ENCODE assay signal across 14 cellular contexts in genomic region chr9:93326056-93326455, GRCh38.
DNase-seq lines count a peak whose midpoint lies in the region; ATAC-seq and TF ChIP-seq lines count a peak whose summit lies in the region.
"Had no signal": no experiment of that assay in that cellular context is flagged by ENCODE, and none has a peak within 500 bp of the region (broad histone marks: within the 10 kb centered on the region; RNA-seq: fewer than 3 reads in every experiment).

No MANE protein-coding gene starts in this region.

- DNase-seq in heart left ventricle (no peak), left ventricle myocardium inferior (no peak), RKO (ENCODE audit: low spot score) (peak; percentile 20), right cardiac atrium (no peak), NCI-H146 treated with DMSO at 0.1 percent for 48 hours (lab: John Stamatoyannopoulos, UW; ENCODE audit: unreplicated experiment) (no peak)
- DNase-seq: CD4-positive, CD25-positive, alpha-beta regulatory T cell; GOT3; KBM-7; NCI-H1092; NCI-H1694 treated with DMSO at 0.1 percent for 48 hours; NCI-H446 had no signal

- H3K4me3 ChIP-seq in heart left ventricle (no peak overlapping the region), left ventricle myocardium inferior (no peak overlapping the region), right cardiac atrium (ENCODE audit: low read length) (no peak overlapping the region)

- intact Hi-C loops in heart left ventricle (cut with DNase I), result loop anchor here in 2 of 10 donors (10.0 kb wide), 2 partner anchors 109 to 239 kb away; no protein-coding TSS in a partner anchor
- intact Hi-C loops in left ventricle myocardium inferior (cut with micrococcal nuclease), result no loop called here
- intact Hi-C loops in right cardiac atrium (cut with DNase I), result no loop called here

- no peak overlapping the region for H3K27ac ChIP-seq in heart left ventricle
- H3K27ac ChIP-seq in left ventricle myocardium inferior (replicated peaks), result no peak overlapping the region
- no peak overlapping the region for H3K27ac ChIP-seq in right cardiac atrium (ENCODE audit: low read length)
- H3K27ac ChIP-seq: HL-60 had no signal

- no peak for TF ChIP-seq CTCF in heart left ventricle (IDR thresholded peaks at IDR 0.05)
- no peak for TF ChIP-seq CTCF in left ventricle myocardium inferior (IDR thresholded peaks at IDR 0.05; ENCODE audit: borderline replicate concordance)

- H3K4me1 ChIP-seq in heart left ventricle (no peaks in the 10 kb centered on the region), left ventricle myocardium inferior (no peaks in the 10 kb centered on the region), right cardiac atrium (ENCODE audit: control insufficient read depth, insufficient read depth, low read length) (no peaks in the 10 kb centered on the region)

- H3K27me3 ChIP-seq in heart left ventricle (no peaks in the 10 kb centered on the region), left ventricle myocardium inferior (ENCODE audit: low read depth) (no peaks in the 10 kb centered on the region), right cardiac atrium (ENCODE audit: control insufficient read depth, insufficient read depth) (no peaks in the 10 kb centered on the region)

- H3K9me3 ChIP-seq in heart left ventricle (no peaks in the 10 kb centered on the region), left ventricle myocardium inferior (replicated peaks) (no peaks in the 10 kb centered on the region), right cardiac atrium (ENCODE audit: control insufficient read depth, low read length) (no peaks in the 10 kb centered on the region)

- WGBS in heart left ventricle, 4 donors, result 56 to 63% (median 60%) methylated on average over 9 of the region's 9 CpGs
- WGBS in right cardiac atrium, result 68% methylated on average over 9 of the region's 9 CpGs

- TF ChIP-seq POLR2A in heart left ventricle (IDR thresholded peaks at IDR 0.05), result no peak

- no peaks in the 10 kb centered on the region for H3K36me3 ChIP-seq in heart left ventricle
- no peaks in the 10 kb centered on the region for H3K36me3 ChIP-seq in left ventricle myocardium inferior

- peak in 3 of 4 donors; percentile 54 to 66 (median 55) for ATAC-seq in heart left ventricle
- peak; percentile 28 to 47 for ATAC-seq in right cardiac atrium
- no peak for ATAC-seq in GM19035 (IDR thresholded peaks at IDR 0.05; ENCODE audit: unreplicated experiment)
- no peak for ATAC-seq in GM19455 (IDR thresholded peaks at IDR 0.05; ENCODE audit: unreplicated experiment)

Comparison
In these comparisons a context has a peak if more than half of its experiments do, and no peak if none do; other contexts are left out.
1. ATAC-seq: peak in heart left ventricle (3 of 4) and right cardiac atrium (2 of 2); none in GM19035 (single experiment) and GM19455 (single experiment).